In genomic region chr4:151638295-151638858, GRCh38 we compare ENCODE assay signal across 8 cellular contexts.
"Had no signal": no experiment of that assay in that cellular context is flagged by ENCODE, and none has a peak within 500 bp of the region (broad histone marks: within the 10 kb centered on the region; RNA-seq: fewer than 3 reads in every experiment).

No MANE protein-coding gene starts in this region.

- DNase-seq: GM23248, GOT3, H7, HFFc6 had no signal

- ATAC-seq: HCT116, HepG2 had no signal

- H3K9me3 ChIP-seq: HAP-1 had no signal

- H3K36me3 ChIP-seq: HAP-1 had no signal

- H3K27ac ChIP-seq: GM23248, HL-60 had no signal

- H3K4me3 ChIP-seq: GM23248, HAP-1 had no signal
